In the genomic region with DNA sequence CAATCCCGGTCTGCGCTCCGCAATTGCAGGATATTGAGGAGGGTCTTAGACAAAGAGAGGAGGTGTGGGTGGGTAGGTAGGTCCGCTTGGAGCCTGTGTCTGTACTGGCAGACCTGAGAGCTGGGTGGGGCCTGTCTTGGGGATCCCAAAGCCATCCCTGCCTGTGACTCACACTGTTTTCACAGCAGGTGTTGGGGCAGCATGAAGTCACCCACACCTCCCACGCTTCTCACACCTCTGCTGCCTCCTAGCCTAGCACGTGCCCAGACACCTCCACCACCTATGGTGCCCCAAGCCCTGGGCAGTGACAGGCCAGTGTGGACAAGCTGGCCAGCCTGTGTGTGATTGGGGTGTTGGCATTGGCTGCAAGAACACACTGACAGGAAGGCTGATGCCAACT, we compare ENCODE assay signal across 1 cellular context.
TF ChIP-seq lines count a peak whose summit lies in the region.

No MANE protein-coding gene starts in this region.

TF ChIP-seq in WTC11, 78 proteins besides CTCF, POLR2A, EP300 and RAD21:
- no peak for TF ChIP-seq SP1 (CRISPR knock-in tag; conservative IDR thresholded peaks at IDR 0.05)
- no peak for TF ChIP-seq GRHL2 (CRISPR knock-in tag; IDR thresholded peaks at IDR 0.05; ENCODE audit: insufficient replicate concordance, severe bottlenecking)
- no peak for TF ChIP-seq TCF7 (CRISPR knock-in tag; IDR thresholded peaks at IDR 0.05; ENCODE audit: low read depth)
- TF ChIP-seq ZBTB21 (CRISPR knock-in tag; IDR thresholded peaks at IDR 0.05; ENCODE audit: borderline replicate concordance): no peak
